ENCODE assay signal across 8 cellular contexts in the genomic region with DNA sequence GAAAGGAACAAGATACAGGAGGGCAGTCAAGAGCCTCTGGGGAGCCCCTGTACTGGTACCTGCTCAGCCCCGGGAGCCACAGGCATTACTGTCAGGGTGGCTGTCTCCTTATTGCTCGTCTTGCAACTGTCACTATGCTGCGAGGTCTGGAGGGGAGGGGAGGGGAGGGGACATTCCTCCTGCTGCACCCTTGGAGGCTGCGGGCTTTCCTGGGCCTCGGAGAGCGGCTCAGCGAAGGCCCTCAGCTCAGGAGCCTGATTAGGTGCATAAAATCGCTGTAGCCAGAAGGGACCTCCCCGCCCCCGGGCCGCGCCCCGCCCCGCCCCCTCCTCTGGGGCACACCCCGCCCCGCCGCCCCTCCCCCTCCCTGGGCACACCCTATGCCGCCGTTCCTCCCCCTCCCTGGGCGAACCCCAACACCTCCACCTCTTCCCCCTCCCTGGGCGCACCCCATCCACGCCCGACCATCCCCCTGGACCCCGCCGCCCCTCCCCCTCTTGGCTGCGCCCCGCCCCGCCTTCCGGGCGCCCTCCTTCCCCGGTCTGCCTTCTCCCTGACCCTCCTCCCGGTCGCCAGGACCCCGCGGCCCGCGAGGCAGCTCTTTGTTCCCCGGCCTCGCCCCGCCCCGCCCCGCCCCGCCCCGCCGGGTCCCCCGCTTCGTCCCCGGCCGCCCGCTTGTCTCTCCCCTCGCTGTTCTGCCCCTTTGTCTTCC. TPM values are rescaled to one million over a fixed set of nuclear protein-coding genes. Genes with fewer than 3 reads are reported as not detected.
DNase-seq lines count a peak whose midpoint lies in the region; ATAC-seq and TF ChIP-seq lines count a peak whose summit lies in the region.

No MANE protein-coding gene starts in this region.

- H3K9me3 Mint-ChIP-seq in activated T-cell treated with anti-CD3 and anti-CD28 coated beads, Interleukin-2, amount 50 U/mL, for 72 hours, result no peaks in the 10 kb centered on the region

- no peaks in the 10 kb centered on the region for H3K36me3 ChIP-seq in BLaER1
- no peaks in the 10 kb centered on the region for H3K36me3 ChIP-seq in parathyroid adenoma (ENCODE audit: control insufficient read depth, insufficient read depth, low read length)
- H3K36me3 ChIP-seq in aorta (ENCODE audit: control insufficient read depth in 1 of 2, insufficient read depth in 2 of 2, low read length in 1 of 2), result no peaks in the 10 kb centered on the region

- ATAC-seq in activated T-cell treated with anti-CD3 and anti-CD28 coated beads, Interleukin-2, amount 50 U/mL, for 72 hours (replicated peaks in 1 of 2), result peak; percentile 68 to 73
- peak; percentile 63 for ATAC-seq in foreskin keratinocyte
- ATAC-seq in aorta (ENCODE audit: low FRiP score), result peak; percentile 47
- ATAC-seq in HG02798 (IDR thresholded peaks at IDR 0.05; ENCODE audit: poor library complexity, unreplicated experiment), result no peak

- no peaks in the 10 kb centered on the region for H3K36me3 Mint-ChIP-seq in activated T-cell treated with anti-CD3 and anti-CD28 coated beads, Interleukin-2, amount 50 U/mL, for 72 hours (ENCODE audit: insufficient read depth in 2 of 2)

- no peaks in the 10 kb centered on the region for H3K27me3 ChIP-seq in BLaER1
- H3K27me3 ChIP-seq in foreskin keratinocyte, result no peaks in the 10 kb centered on the region
- no peaks in the 10 kb centered on the region for H3K27me3 ChIP-seq in parathyroid adenoma (ENCODE audit: control insufficient read depth, insufficient read depth, low read length)
- H3K27me3 ChIP-seq in aorta (ENCODE audit: control insufficient read depth in 1 of 2, insufficient read depth in 2 of 2, low read length in 1 of 2), result no peaks in the 10 kb centered on the region

- peak overlapping the region; percentile 95 to 98 for H3K4me3 Mint-ChIP-seq in activated T-cell treated with anti-CD3 and anti-CD28 coated beads, Interleukin-2, amount 50 U/mL, for 72 hours

- WGBS in aorta, 2 donors, result 0 to 2% methylated on average over 8 to 50 of the region's 51 CpGs

- peak overlapping the region; percentile 38 for H2AFZ ChIP-seq in parathyroid adenoma

- peak overlapping the region; percentile 66 for H3K4me3 ChIP-seq in BLaER1
- no peak overlapping the region for H3K4me3 ChIP-seq in parathyroid adenoma (ENCODE audit: low read depth, low read length)
- H3K4me3 ChIP-seq in aorta (ENCODE audit: low read length in 2 of 2), result peak overlapping the region; percentile 64 to 67

- no peaks in the 10 kb centered on the region for H3K27me3 Mint-ChIP-seq in activated T-cell treated with anti-CD3 and anti-CD28 coated beads, Interleukin-2, amount 50 U/mL, for 72 hours (ENCODE audit: low read depth)

- H3K4me1 Mint-ChIP-seq in activated T-cell treated with anti-CD3 and anti-CD28 coated beads, Interleukin-2, amount 50 U/mL, for 72 hours (ENCODE audit: low read depth), result peaks cover 30% of the 10 kb centered on the region

- H3K4me2 ChIP-seq in BLaER1, result peak overlapping the region; percentile 88
- H3K4me2 ChIP-seq in parathyroid adenoma (ENCODE audit: low read length), result no peak overlapping the region

- H3K79me2 ChIP-seq in parathyroid adenoma, result no peaks in the 10 kb centered on the region

- peaks cover 55% of the 10 kb centered on the region for H3K4me1 ChIP-seq in BLaER1
- H3K4me1 ChIP-seq in foreskin keratinocyte, result peaks cover 5% of the 10 kb centered on the region
- H3K4me1 ChIP-seq in parathyroid adenoma, result no peaks in the 10 kb centered on the region
- no peaks in the 10 kb centered on the region for H3K4me1 ChIP-seq in aorta (ENCODE audit: control insufficient read depth in 1 of 2, insufficient read depth in 2 of 2, low read length in 2 of 2)

- H3K27ac ChIP-seq in BLaER1 (peak overlapping the region; percentile 81), foreskin keratinocyte (no peak overlapping the region), parathyroid adenoma (no peak overlapping the region), aorta (ENCODE audit: low read depth in 1 of 2, low read length in 2 of 2) (no peak overlapping the region)

- H3K9me3 ChIP-seq in BLaER1, result no peaks in the 10 kb centered on the region
- H3K9me3 ChIP-seq in parathyroid adenoma (ENCODE audit: control insufficient read depth, low read length), result no peaks in the 10 kb centered on the region
- no peaks in the 10 kb centered on the region for H3K9me3 ChIP-seq in aorta (ENCODE audit: control insufficient read depth, low read length)

- no peaks in the 10 kb centered on the region for H4K20me1 ChIP-seq in BLaER1

- intact Hi-C loops in aorta (cut with DNase I), result no loop called here

- DNase-seq in NCI-H2171 (lab: John Stamatoyannopoulos, UW) (peak; percentile 70), foreskin keratinocyte (no peak), aorta (peak; percentile 50 to 76), GF-D8 (lab: John Stamatoyannopoulos, UW) (no peak)
- peak; percentile 40 to 61 for DNase-seq in activated T-cell treated with anti-CD3 and anti-CD28 coated beads, Interleukin-2, amount 50 U/mL, for 72 hours

- TF ChIP-seq CTCF in foreskin keratinocyte (conservative IDR thresholded peaks at IDR 0.05) (no peak), parathyroid adenoma (IDR thresholded peaks at IDR 0.05) (no peak)

- H3K9ac ChIP-seq in BLaER1 (peak overlapping the region; percentile 75; the same call in 1 of the 2 replicates), parathyroid adenoma (no peak overlapping the region)

- peak overlapping the region; percentile 67 for H3K27ac Mint-ChIP-seq in activated T-cell treated with anti-CD3 and anti-CD28 coated beads, Interleukin-2, amount 50 U/mL, for 72 hours

RNA-seq across cellular contexts. Expression of a gene that starts 35.5 kb away (rescaled TPM):
- total RNA-seq in activated T-cell treated with anti-CD3 and anti-CD28 coated beads, Interleukin-2, amount 50 U/mL, for 72 hours, result 1 to 10 TPM; 1.6 to 3.7 TPM
- total RNA-seq in foreskin keratinocyte (3.9 and 4.0 TPM in 2 replicates), aorta (10 to 100 TPM in 1 of 2 donors, 1 to 10 TPM in 1; 7.7 to 26.5 TPM)
- polyA plus RNA-seq in foreskin keratinocyte (0.81 and 0.90 TPM in 2 replicates), aorta (1 to 10 TPM; 1.4 to 2.3 TPM)

Comparison
In these comparisons a context has a peak if more than half of its experiments do, and no peak if none do; other contexts are left out.
1. DNase-seq: peak in NCI-H2171 (single experiment), activated T-cell treated with anti-CD3 and anti-CD28 coated beads, Interleukin-2, amount 50 U/mL, for 72 hours (2 of 2) and aorta (2 of 2); none in foreskin keratinocyte (0 of 2) and GF-D8 (single experiment).